9 cellular contexts compared by ENCODE assay signal in the genomic region with DNA sequence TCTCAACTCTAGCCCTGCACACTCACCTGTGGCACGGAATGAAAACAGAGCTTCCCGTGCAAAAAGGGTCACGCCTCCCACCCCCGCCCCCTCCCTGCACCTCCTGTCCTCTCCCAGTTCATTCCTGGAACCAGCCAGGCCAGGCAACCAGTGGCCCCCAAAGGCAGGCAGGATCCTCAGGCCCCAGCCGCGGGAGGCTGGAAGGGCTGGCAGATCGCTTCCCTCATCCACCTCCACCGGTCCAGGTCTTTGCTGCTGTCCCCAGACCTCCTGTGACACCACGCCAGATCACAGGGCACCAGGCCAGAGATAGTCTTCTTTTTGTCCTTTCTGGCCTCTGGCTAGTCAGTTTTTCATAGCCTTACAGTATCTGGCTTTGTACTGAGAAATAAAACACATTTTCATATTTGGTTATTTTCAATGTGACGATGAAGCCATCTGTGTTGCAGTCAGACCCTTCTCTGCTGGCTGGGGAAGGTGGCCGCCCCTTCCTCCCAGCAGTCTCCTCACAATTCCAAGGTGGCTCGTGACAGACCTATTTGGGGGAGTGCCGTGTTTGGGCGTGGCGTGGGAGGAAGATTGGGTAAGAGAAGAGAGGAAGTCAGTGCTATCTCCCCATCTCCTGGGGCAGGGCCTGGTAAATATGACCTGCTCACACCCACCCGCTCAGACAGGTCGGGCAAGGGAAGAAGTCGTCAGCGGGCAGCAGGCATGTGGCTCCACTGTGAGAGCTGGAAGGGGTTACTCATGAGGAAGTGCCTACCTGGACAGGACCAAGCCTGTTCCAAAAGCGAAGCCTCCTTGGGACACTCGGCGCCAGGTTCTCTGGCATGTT. TPM values are rescaled to one million over a fixed set of nuclear protein-coding genes. Genes with fewer than 3 reads are reported as not detected.
DNase-seq lines count a peak whose midpoint lies in the region; ATAC-seq, FAIRE-seq and TF ChIP-seq lines count a peak whose summit lies in the region.
"Had no signal": no experiment of that assay in that cellular context is flagged by ENCODE, and none has a peak within 500 bp of the region (broad histone marks: within the 10 kb centered on the region; RNA-seq: fewer than 3 reads in every experiment).

No MANE protein-coding gene starts in this region.

- peaks cover 22% of the 10 kb centered on the region for H3F3A ChIP-seq in SK-N-SH (replicated peaks; ENCODE audit: insufficient read depth)

- POLR2A ChIA-PET in SK-N-SH (lab: Yijun Ruan, JAX): no interaction called here
- POLR2A ChIA-PET in activated CD8-positive, alpha-beta T cell treated with anti-CD3 and anti-CD28 coated beads, Interleukin-2, amount 10 ng/mL, durations not matched to agents 7 days and 5 days (lab: Charles Lee): interaction anchor here (0.7 kb wide), 1 partner anchor 23 kb away, joined by 3 read pairs; the partner anchor contains the start of gene ANKRD13D

- peak; percentile 55 for TF ChIP-seq POLR2A in transverse colon (IDR thresholded peaks at IDR 0.05)

- no peaks in the 10 kb centered on the region for H3K9me2 ChIP-seq in SK-N-SH

- H3K4me1 Mint-ChIP-seq in activated CD8-positive, alpha-beta T cell treated with anti-CD3 and anti-CD28 coated beads, Interleukin-2, amount 10 ng/mL, durations not matched to agents 7 days and 5 days (ENCODE audit: low read depth): peaks cover 27% of the 10 kb centered on the region

- H3K4me1 ChIP-seq in SK-N-SH (ENCODE audit: control insufficient read depth in 1 of 2, insufficient read depth in 2 of 2, low read depth in 1 of 2, low read length in 1 of 2) (peaks cover 0 to 19% of the 10 kb centered on the region in 2 experiments; a peak in 1 of 4 replicates), kidney (ENCODE audit: control insufficient read depth in 1 of 2, insufficient read depth in 1 of 2, low read depth in 1 of 2, low read length in 2 of 2) (peaks cover 0 to 3% of the 10 kb centered on the region in 2 donors), transverse colon (peaks cover 11 to 21% (median 16%) of the 10 kb centered on the region in 4 donors)

- no peak overlapping the region for H3K4me3 Mint-ChIP-seq in activated CD8-positive, alpha-beta T cell treated with anti-CD3 and anti-CD28 coated beads, Interleukin-2, amount 10 ng/mL, durations not matched to agents 7 days and 5 days

- peak overlapping the region in 1 of 2 experiments; percentile 83; a peak in 2 of 4 replicates for H3K27ac ChIP-seq in SK-N-SH (ENCODE audit: low read depth in 2 of 2, low read length in 1 of 2)
- H3K27ac ChIP-seq in kidney (ENCODE audit: low read depth in 2 of 2, low read length in 2 of 2): peak overlapping the region in 1 of 2 donors; percentile 67
- peak overlapping the region; percentile 77 to 80 (median 78) for H3K27ac ChIP-seq in transverse colon

- H3K9me3 ChIP-seq in SK-N-SH (no peaks in the 10 kb centered on the region), kidney (ENCODE audit: control insufficient read depth in 1 of 2, low read length in 2 of 2) (no peaks in the 10 kb centered on the region), transverse colon (no peaks in the 10 kb centered on the region)
- H3K9me3 ChIP-seq: A549 had no signal

- H3K27ac Mint-ChIP-seq in activated CD8-positive, alpha-beta T cell treated with anti-CD3 and anti-CD28 coated beads, Interleukin-2, amount 10 ng/mL, durations not matched to agents 7 days and 5 days: peak overlapping the region; percentile 93

- no peak overlapping the region for H2AFZ ChIP-seq in SK-N-SH (ENCODE audit: low read depth)

- H4K20me1 ChIP-seq in SK-N-SH (ENCODE audit: insufficient read depth): no peaks in the 10 kb centered on the region

- CTCF ChIA-PET in SK-N-SH (lab: Yijun Ruan, JAX): interaction anchor here (0.8 to 12.0 kb wide), 7 partner anchors 21 to 336 kb away, joined by 3 to 274 read pairs (median 3); partner anchors contain the start of gene GRK2
- CTCF ChIA-PET in activated CD8-positive, alpha-beta T cell treated with anti-CD3 and anti-CD28 coated beads, Interleukin-2, amount 10 ng/mL, durations not matched to agents 7 days and 5 days (lab: Charles Lee): interaction anchor here (1.5 to 9.9 kb wide), 3 partner anchors 40 to 59 kb away, joined by 3 to 116 read pairs (median 7); no protein-coding TSS in a partner anchor

- in situ Hi-C loops in transverse colon (cut with MboI; ENCODE audit: low pct_ligation_motif_present in 1 of 4, low pct_unique_long_range_greater_than_20kb in 1 of 4, low sequenced_read_pairs in 3 of 4): loop anchor here in 1 of 4 donors (5.0 kb wide), 1 partner anchor 50 kb away; no protein-coding TSS in a partner anchor

- H3K27me3 Mint-ChIP-seq in activated CD8-positive, alpha-beta T cell treated with anti-CD3 and anti-CD28 coated beads, Interleukin-2, amount 10 ng/mL, durations not matched to agents 7 days and 5 days (ENCODE audit: low read depth): no peaks in the 10 kb centered on the region

- ATAC-seq in SK-N-SH treated with all-trans-retinoic acid at 6 μM for 48 hours (no peak), HG03159 (IDR thresholded peaks at IDR 0.05; ENCODE audit: unreplicated experiment) (no peak)
- ATAC-seq in activated CD8-positive, alpha-beta T cell treated with anti-CD3 and anti-CD28 coated beads, Interleukin-2, amount 10 ng/mL, durations not matched to agents 7 days and 5 days: no peak

- H3K36me3 ChIP-seq in SK-N-SH (replicated peaks in 1 of 2; ENCODE audit: control insufficient read depth in 1 of 2, insufficient read depth in 2 of 2, low read length in 1 of 2): peaks cover 0 to 5% of the 10 kb centered on the region in 2 experiments
- no peaks in the 10 kb centered on the region for H3K36me3 ChIP-seq in kidney (ENCODE audit: control insufficient read depth in 1 of 2, insufficient read depth in 2 of 2, low read length in 2 of 2)
- peaks cover 0 to 9% (median 4%) of the 10 kb centered on the region in 4 donors for H3K36me3 ChIP-seq in transverse colon

- H3K27me3 ChIP-seq in SK-N-SH (ENCODE audit: insufficient read depth) (no peaks in the 10 kb centered on the region), transverse colon (no peaks in the 10 kb centered on the region)

- no peak for FAIRE-seq in kidney (lab: Jason Lieb, UNC)
- FAIRE-seq: A549 had no signal

- intact Hi-C loops in kidney (cut with DNase I): no loop called here
- intact Hi-C loops in transverse colon (cut with DNase I; ENCODE audit: low total_unique reads): no loop called here

- 82% methylated on average over 18 of the region's 22 CpGs for WGBS in SK-N-SH (ENCODE audit: low lambda C conversion rate)
- WGBS in transverse colon (ENCODE audit: low coverage in 1 of 2), 2 donors: 48 to 51% methylated on average over 6 to 20 of the region's 22 CpGs

- DNase-seq in SK-N-SH: peak; percentile 69
- no peak for DNase-seq in activated CD8-positive, alpha-beta T cell treated with anti-CD3 and anti-CD28 coated beads, Interleukin-2, amount 10 ng/mL, durations not matched to agents 7 days and 5 days
- peak; percentile 73 for DNase-seq in kidney
- DNase-seq in transverse colon: peak; percentile 85
- DNase-seq in 8988T: no peak
- DNase-seq in NCI-H2227 (lab: John Stamatoyannopoulos, UW; ENCODE audit: unreplicated experiment): no peak

- no peak overlapping the region for H3K9ac ChIP-seq in SK-N-SH
- no peak overlapping the region for H3K9ac ChIP-seq in kidney (ENCODE audit: low read length in 2 of 2)

- no peak for TF ChIP-seq CTCF in SK-N-SH (IDR thresholded peaks at IDR 0.05)
- no peak for TF ChIP-seq CTCF in kidney (IDR thresholded peaks at IDR 0.05; ENCODE audit: borderline replicate concordance, extremely low read depth, insufficient read depth)
- no peak for TF ChIP-seq CTCF in transverse colon (IDR thresholded peaks at IDR 0.05)

- TF ChIP-seq EP300 in SK-N-SH (IDR thresholded peaks at IDR 0.05; ENCODE audit: borderline replicate concordance in 1 of 2, low read depth in 1 of 2, low read length in 1 of 2) (0 out of 4 replicates have a peak, but pooled peaks of 1 of the 2 experiments have one; percentile 29), transverse colon (IDR thresholded peaks at IDR 0.05; ENCODE audit: low read depth) (no peak)

- TF ChIP-seq RAD21 in SK-N-SH (IDR thresholded peaks at IDR 0.05; ENCODE audit: low read length): no peak

- H3K36me3 Mint-ChIP-seq in activated CD8-positive, alpha-beta T cell treated with anti-CD3 and anti-CD28 coated beads, Interleukin-2, amount 10 ng/mL, durations not matched to agents 7 days and 5 days (ENCODE audit: low read depth): peaks cover 7% of the 10 kb centered on the region

- H3K4me3 ChIP-seq in SK-N-SH (ENCODE audit: low read depth in 2 of 2, low read length in 1 of 2) (no peak overlapping the region), kidney (ENCODE audit: low read length in 2 of 2) (no peak overlapping the region), transverse colon (no peak overlapping the region)
- H3K4me3 ChIP-seq: A549 had no signal

- no peaks in the 10 kb centered on the region for H3K9me3 Mint-ChIP-seq in activated CD8-positive, alpha-beta T cell treated with anti-CD3 and anti-CD28 coated beads, Interleukin-2, amount 10 ng/mL, durations not matched to agents 7 days and 5 days (ENCODE audit: insufficient read depth)

- H3K4me2 ChIP-seq in SK-N-SH: no peak overlapping the region
- H3K4me2 ChIP-seq: A549 had no signal

- no peaks in the 10 kb centered on the region for H3K79me2 ChIP-seq in SK-N-SH (ENCODE audit: insufficient read depth)

RNA-seq across cellular contexts. Expression of gene SSH3, which starts 9.1 kb away (rescaled TPM):
- 13.5 and 17.1 TPM in 2 replicates for polyA plus RNA-seq in SK-N-SH (2012; rRNA removed)
- polyA plus RNA-seq in SK-N-SH (2012; cell fraction: cytosol; rRNA removed): 4.0 and 7.0 TPM in 2 replicates
- polyA plus RNA-seq in SK-N-SH (2012; cell fraction: nucleus; rRNA removed): 73.4 and 77.8 TPM in 2 replicates
- total RNA-seq in activated CD8-positive, alpha-beta T cell treated with anti-CD3 and anti-CD28 coated beads, Interleukin-2, amount 10 ng/mL, durations not matched to agents 7 days and 5 days: 10 to 100 TPM; 12.0 to 13.0 TPM
- 68.9 TPM for total RNA-seq in kidney
- polyA plus RNA-seq in kidney (ENCODE audit: insufficient read depth, low read depth, low replicate concordance): 25.0 TPM
- 100 to 1,000 TPM in 2 of 4 donors, 10 to 100 TPM in 2; 73.0 to 174 (median 123) TPM for total RNA-seq in transverse colon

RNA-seq across cellular contexts. Expression of gene ANKRD13D, which starts 23.3 kb away (rescaled TPM):
- 50.2 and 51.4 TPM in 2 replicates for polyA plus RNA-seq in SK-N-SH (2012; rRNA removed)
- 17.8 and 26.1 TPM in 2 replicates for polyA plus RNA-seq in SK-N-SH (2012; cell fraction: cytosol; rRNA removed)
- 163 and 206 TPM in 2 replicates for polyA plus RNA-seq in SK-N-SH (2012; cell fraction: nucleus; rRNA removed)
- total RNA-seq in activated CD8-positive, alpha-beta T cell treated with anti-CD3 and anti-CD28 coated beads, Interleukin-2, amount 10 ng/mL, durations not matched to agents 7 days and 5 days: 100 to 1,000 TPM; 179 to 189 TPM
- 68.3 TPM for total RNA-seq in kidney
- 21.9 TPM for polyA plus RNA-seq in kidney (ENCODE audit: insufficient read depth, low read depth, low replicate concordance)
- 100 to 1,000 TPM in 1 of 4 donors, 10 to 100 TPM in 3; 19.7 to 194 (median 54.5) TPM for total RNA-seq in transverse colon

RNA-seq across cellular contexts. Expression of gene POLD4, which starts 40.9 kb away (rescaled TPM):
- polyA plus RNA-seq in SK-N-SH (2012; rRNA removed): 80.4 and 89.4 TPM in 2 replicates
- polyA plus RNA-seq in SK-N-SH (2012; cell fraction: cytosol; rRNA removed): 38.1 and 46.2 TPM in 2 replicates
- 161 and 245 TPM in 2 replicates for polyA plus RNA-seq in SK-N-SH (2012; cell fraction: nucleus; rRNA removed)
- 10 to 100 TPM; 53.2 to 56.7 TPM for total RNA-seq in activated CD8-positive, alpha-beta T cell treated with anti-CD3 and anti-CD28 coated beads, Interleukin-2, amount 10 ng/mL, durations not matched to agents 7 days and 5 days
- total RNA-seq in kidney: 54.4 TPM
- 174 TPM for polyA plus RNA-seq in kidney (ENCODE audit: insufficient read depth, low read depth, low replicate concordance)
- 100 to 1,000 TPM; 261 to 372 (median 319) TPM for total RNA-seq in transverse colon

RNA-seq across cellular contexts. Expression of gene GRK2, which starts 46.1 kb away (rescaled TPM):
- polyA plus RNA-seq in SK-N-SH (2012; rRNA removed): 44.6 and 48.5 TPM in 2 replicates
- polyA plus RNA-seq in SK-N-SH (2012; cell fraction: cytosol; rRNA removed): 19.5 and 33.5 TPM in 2 replicates
- 106 and 118 TPM in 2 replicates for polyA plus RNA-seq in SK-N-SH (2012; cell fraction: nucleus; rRNA removed)
- 100 to 1,000 TPM; 338 to 348 TPM for total RNA-seq in activated CD8-positive, alpha-beta T cell treated with anti-CD3 and anti-CD28 coated beads, Interleukin-2, amount 10 ng/mL, durations not matched to agents 7 days and 5 days
- 80.8 TPM for total RNA-seq in kidney
- polyA plus RNA-seq in kidney (ENCODE audit: insufficient read depth, low read depth, low replicate concordance): 28.2 TPM
- total RNA-seq in transverse colon: 100 to 1,000 TPM; 104 to 294 (median 160) TPM

Comparison
In these comparisons a context has a peak if more than half of its experiments do, and no peak if none do; other contexts are left out.
1. DNase-seq: peak in SK-N-SH (single experiment), kidney (single experiment) and transverse colon (single experiment); none in activated CD8-positive, alpha-beta T cell treated with anti-CD3 and anti-CD28 coated beads, Interleukin-2, amount 10 ng/mL, durations not matched to agents 7 days and 5 days (single experiment), 8988T (single experiment) and NCI-H2227 (single experiment).